In the genomic region with DNA sequence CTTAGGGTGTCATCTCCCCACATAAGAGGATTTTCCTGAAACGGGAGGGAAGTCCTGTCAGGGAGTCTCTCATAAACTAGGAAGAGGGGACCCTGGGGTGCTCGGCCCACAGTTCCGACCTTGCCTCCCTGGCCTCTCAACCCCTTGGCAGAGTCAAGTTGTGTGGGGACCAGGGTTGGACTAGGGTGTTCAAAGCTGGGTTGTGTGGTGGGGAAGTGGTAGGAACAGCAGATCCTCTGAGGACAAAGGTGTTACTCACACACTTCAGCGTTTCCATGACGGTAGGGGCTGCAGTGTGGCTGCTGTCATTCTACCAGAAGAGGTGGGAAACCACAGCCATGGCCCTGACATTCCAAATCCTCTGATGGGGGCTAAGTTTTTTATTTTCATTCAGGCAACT, we compare ENCODE assay signal across 11 cellular contexts. TPM values are rescaled to one million over a fixed set of nuclear protein-coding genes. Genes with fewer than 3 reads are reported as not detected.
"Had no signal": no experiment of that assay in that cellular context is flagged by ENCODE, and none has a peak within 500 bp of the region (broad histone marks: within the 10 kb centered on the region; RNA-seq: fewer than 3 reads in every experiment).

No MANE protein-coding gene starts in this region.

RNA-seq across cellular contexts. Expression of a gene that starts 2.7 kb away (rescaled TPM):
- total RNA-seq: OCI-LY7, PC-3, PC-9, Peyer's patch, Right ventricle myocardium inferior, Right ventricle myocardium superior, RPMI7951, SJCRH30, SJSA1, SK-MEL-5 had no signal
- polyA plus RNA-seq: SK-N-SH had no signal

RNA-seq across cellular contexts. Expression of a gene that starts 15.1 kb away (rescaled TPM):
- total RNA-seq: OCI-LY7, PC-3, PC-9, Peyer's patch, Right ventricle myocardium inferior, Right ventricle myocardium superior, RPMI7951, SJCRH30, SJSA1, SK-MEL-5 had no signal
- polyA plus RNA-seq: SK-N-SH had no signal

RNA-seq across cellular contexts. Expression of a gene that starts 18.9 kb away (rescaled TPM):
- total RNA-seq: OCI-LY7, PC-3, PC-9, Peyer's patch, Right ventricle myocardium inferior, Right ventricle myocardium superior, RPMI7951, SJCRH30, SJSA1, SK-MEL-5 had no signal
- polyA plus RNA-seq: SK-N-SH had no signal

RNA-seq across cellular contexts. Expression of a gene that starts 31.7 kb away (rescaled TPM):
- total RNA-seq: OCI-LY7, PC-3, PC-9, Right ventricle myocardium inferior, Right ventricle myocardium superior, RPMI7951, SJCRH30, SJSA1, SK-MEL-5 had no signal
- polyA plus RNA-seq: SK-N-SH had no signal

RNA-seq across cellular contexts. Expression of a gene that starts 38.9 kb away (rescaled TPM):
- total RNA-seq: OCI-LY7, PC-3, PC-9, Peyer's patch, RPMI7951, SJCRH30, SJSA1, SK-MEL-5 had no signal
- polyA plus RNA-seq: SK-N-SH had no signal
